8 cellular contexts compared by ENCODE assay signal in genomic region chr20:47353697-47354387, GRCh38. TPM values are rescaled to one million over a fixed set of nuclear protein-coding genes. Genes with fewer than 3 reads are reported as not detected.
DNase-seq lines count a peak whose midpoint lies in the region; ATAC-seq and TF ChIP-seq lines count a peak whose summit lies in the region.

No MANE protein-coding gene starts in this region.

- H3K4me1 ChIP-seq in GM23338 (ENCODE audit: insufficient read depth) (peaks cover 91% of the 10 kb centered on the region), RWPE2 (ENCODE audit: insufficient read depth, poor library complexity, severe bottlenecking) (peaks cover 96% of the 10 kb centered on the region)

- H3K27ac Mint-ChIP-seq in GM23338, result no peak overlapping the region
- no peak overlapping the region for H3K27ac Mint-ChIP-seq in nephron progenitor cell

- no peak overlapping the region for H2AFZ ChIP-seq in GM23338

- H3K4me3 Mint-ChIP-seq in GM23338 (peak overlapping the region; percentile 68), nephron progenitor cell (no peak overlapping the region)

- H3K4me3 ChIP-seq in GM23338 (peak overlapping the region; percentile 24; the same call in 1 of the 2 replicates), RWPE2 (ENCODE audit: severe bottlenecking) (peak overlapping the region; percentile 10)

- peaks cover 22% of the 10 kb centered on the region for H3K27me3 Mint-ChIP-seq in GM23338 (ENCODE audit: insufficient read depth, low read depth, poor library complexity)
- no peaks in the 10 kb centered on the region for H3K27me3 Mint-ChIP-seq in nephron progenitor cell (ENCODE audit: low read depth, poor library complexity)

- H3F3A ChIP-seq in GM23338 (replicated peaks; ENCODE audit: low read depth), result 0 out of 2 replicates have a peak, but pooled peaks cover 3% of the 10 kb centered on the region

- H3K79me2 ChIP-seq in GM23338 (replicated peaks; ENCODE audit: insufficient read depth), result peaks cover 96% of the 10 kb centered on the region

- peaks cover 46% of the 10 kb centered on the region for H3K36me3 Mint-ChIP-seq in GM23338 (ENCODE audit: low read depth)
- H3K36me3 Mint-ChIP-seq in nephron progenitor cell (ENCODE audit: low read depth), result no peaks in the 10 kb centered on the region

- H3K4me2 ChIP-seq in GM23338, result peak overlapping the region; percentile 57

- H3K36me3 ChIP-seq in GM23338 (ENCODE audit: insufficient read depth) (no peaks in the 10 kb centered on the region), RWPE2 (ENCODE audit: low read depth) (peaks cover 56% of the 10 kb centered on the region)

- ATAC-seq in GM23338, result no peak
- no peak for ATAC-seq in RWPE2 (ENCODE audit: low read depth)
- no peak for ATAC-seq in GM19035 (IDR thresholded peaks at IDR 0.05; ENCODE audit: unreplicated experiment)
- ATAC-seq in HG02763 (IDR thresholded peaks at IDR 0.05; ENCODE audit: unreplicated experiment), result no peak

- no peaks in the 10 kb centered on the region for H3K9me2 ChIP-seq in GM23338 (ENCODE audit: insufficient read depth)

- no peaks in the 10 kb centered on the region; the same call in 2 of the 3 replicates for H3K9me3 Mint-ChIP-seq in GM23338
- no peaks in the 10 kb centered on the region for H3K9me3 Mint-ChIP-seq in nephron progenitor cell

- H3K27me3 ChIP-seq in GM23338 (ENCODE audit: insufficient read depth) (no peaks in the 10 kb centered on the region), RWPE2 (ENCODE audit: insufficient read depth, poor library complexity, severe bottlenecking) (no peaks in the 10 kb centered on the region)

- H3K27ac ChIP-seq in GM23338 (ENCODE audit: low read depth) (peak overlapping the region; percentile 98), RWPE2 (ENCODE audit: poor library complexity, severe bottlenecking) (peak overlapping the region; percentile 99), epithelial cell of prostate (peak overlapping the region; percentile 100)

- H3K4me1 Mint-ChIP-seq in GM23338, result peaks cover 26% of the 10 kb centered on the region; the same call in 2 of the 3 replicates
- H3K4me1 Mint-ChIP-seq in nephron progenitor cell, result no peaks in the 10 kb centered on the region

- no peaks in the 10 kb centered on the region for H4K20me1 ChIP-seq in GM23338 (replicated peaks; ENCODE audit: insufficient read depth)

- DNase-seq in GM23338 (ENCODE audit: low spot score) (no peak), RWPE2 (ENCODE audit: low spot score) (no peak), epithelial cell of prostate (ENCODE audit: low read depth, low spot score) (no peak), retina (peak; percentile 37), nephron progenitor cell (no peak), HuH-7.5 (ENCODE audit: low spot score) (no peak)

- TF ChIP-seq CTCF in GM23338 (conservative IDR thresholded peaks at IDR 0.05; ENCODE audit: low read depth in 2 of 2) (no peak), RWPE2 (IDR thresholded peaks at IDR 0.05; ENCODE audit: poor library complexity, severe bottlenecking) (no peak), nephron progenitor cell (IDR thresholded peaks at IDR 0.05) (no peak)

- H3K9me3 ChIP-seq in RWPE2 (ENCODE audit: severe bottlenecking), result no peaks in the 10 kb centered on the region

TF ChIP-seq in GM23338, 12 proteins besides CTCF, POLR2A, EP300 and RAD21:
- TF ChIP-seq STAT1 (IDR thresholded peaks at IDR 0.05; ENCODE audit: unreplicated experiment) (no peak), JUNB (IDR thresholded peaks at IDR 0.05; ENCODE audit: unreplicated experiment) (no peak), ZNF331 (CRISPR knock-in tag; IDR thresholded peaks at IDR 0.05; ENCODE audit: low read depth) (no peak), REST (IDR thresholded peaks at IDR 0.05; ENCODE audit: unreplicated experiment) (no peak)

RNA-seq across cellular contexts. Expression of gene ZMYND8, which starts 2.7 kb away (rescaled TPM):
- 64.2 and 70.9 TPM in 2 replicates for total RNA-seq in GM23338 (2014; rRNA removed; shearing (Covaris generic))
- 122 and 128 TPM in 2 replicates for polyA plus RNA-seq in GM23338 (2016; fragmentation: Nextera tagmentation; extraction: Ambion mirVana)
